In genomic region chr19:10730932-10731331, GRCh38 we compare ENCODE assay signal across 11 cellular contexts. TPM values are rescaled to one million over a fixed set of nuclear protein-coding genes. Genes with fewer than 3 reads are reported as not detected.
A peak's percentile ranks its signal among the peaks of the same experiment; 100 is the strongest.
DNase-seq lines count a peak whose midpoint lies in the region; ATAC-seq and TF ChIP-seq lines count a peak whose summit lies in the region.
"Had no signal": no experiment of that assay in that cellular context is flagged by ENCODE, and none has a peak within 500 bp of the region (broad histone marks: within the 10 kb centered on the region; RNA-seq: fewer than 3 reads in every experiment).

No MANE protein-coding gene starts in this region.

- TF ChIP-seq CTCF in left lung (IDR thresholded peaks at IDR 0.05) = no peak
- TF ChIP-seq CTCF in transverse colon (IDR thresholded peaks at IDR 0.05) = no peak

- CTCF ChIA-PET in activated naive CD4-positive, alpha-beta T cell treated with anti-CD3 and anti-CD28 coated beads for 36 hours (lab: Charles Lee) = interaction anchor here (0.9 to 1.4 kb wide), 3 partner anchors 11 to 63 kb away, joined by 3 to 4 read pairs (median 3); partner anchors contain the start of gene DNM2

- TF ChIP-seq EP300 in transverse colon (IDR thresholded peaks at IDR 0.05; ENCODE audit: low read depth) = no peak

- intact Hi-C loops in activated naive CD4-positive, alpha-beta T cell treated with anti-CD3 and anti-CD28 coated beads for 36 hours (cut with micrococcal nuclease) = loop anchor here (1.0 to 5.0 kb wide), 4 partner anchors 14 to 66 kb away; no protein-coding TSS in a partner anchor
- intact Hi-C loops in left lung (cut with DNase I) (no loop called here), transverse colon (cut with DNase I; ENCODE audit: low total_unique reads) (no loop called here)

- no peaks in the 10 kb centered on the region for H3K27me3 Mint-ChIP-seq in activated naive CD4-positive, alpha-beta T cell treated with anti-CD3 and anti-CD28 coated beads for 36 hours (ENCODE audit: low read depth)

- TF ChIP-seq POLR2A in transverse colon (IDR thresholded peaks at IDR 0.05) = no peak

- H3K4me3 Mint-ChIP-seq in activated naive CD4-positive, alpha-beta T cell treated with anti-CD3 and anti-CD28 coated beads for 36 hours = peak overlapping the region; percentile 52
- H3K4me3 Mint-ChIP-seq: HFFc6 had no signal

- H3K4me1 ChIP-seq in left lung (peaks cover 12 to 92% of the 10 kb centered on the region in 2 donors), transverse colon (peaks cover 26 to 96% (median 52%) of the 10 kb centered on the region in 4 donors)

- peak overlapping the region; percentile 84 for H3K27ac Mint-ChIP-seq in activated naive CD4-positive, alpha-beta T cell treated with anti-CD3 and anti-CD28 coated beads for 36 hours
- H3K27ac Mint-ChIP-seq: HFFc6 had no signal

- H3K4me1 Mint-ChIP-seq in activated naive CD4-positive, alpha-beta T cell treated with anti-CD3 and anti-CD28 coated beads for 36 hours (ENCODE audit: low read depth) = peaks cover 51% of the 10 kb centered on the region

- in situ Hi-C loops in transverse colon (cut with MboI; ENCODE audit: low pct_ligation_motif_present in 1 of 4, low pct_unique_long_range_greater_than_20kb in 1 of 4, low sequenced_read_pairs in 3 of 4) = no loop called here

- 83 to 100% methylated on average over 4 to 10 of the region's 12 CpGs for WGBS in transverse colon (ENCODE audit: low coverage in 1 of 2), 2 donors

- H3K27me3 ChIP-seq in left lung = no peaks in the 10 kb centered on the region
- H3K27me3 ChIP-seq in transverse colon = no peaks in the 10 kb centered on the region
- H3K27me3 ChIP-seq: sigmoid colon had no signal

- H3K27ac ChIP-seq in left lung = peak overlapping the region; percentile 76 to 92
- peak overlapping the region; percentile 66 to 88 (median 75) for H3K27ac ChIP-seq in transverse colon
- H3K27ac ChIP-seq: VCaP had no signal

- no peak for DNase-seq in activated naive CD4-positive, alpha-beta T cell treated with anti-CD3 and anti-CD28 coated beads for 36 hours
- no peak for DNase-seq in activated naive CD4-positive, alpha-beta T cell (lab: John Stamatoyannopoulos, UW)
- DNase-seq in amygdala (lab: John Stamatoyannopoulos, UW) (peak in 31 of 56 donors; percentile 15 to 73 (median 36)), left lung (no peak), transverse colon (no peak), NCI-H1436 treated with DMSO at 0.1 percent for 48 hours (lab: John Stamatoyannopoulos, UW) (no peak)
- DNase-seq in stimulated activated naive CD4-positive, alpha-beta T cell treated with Interleukin-2 at 50 U/mL for 16 hours (lab: John Stamatoyannopoulos, UW) = no peak
- DNase-seq: HFFc6 had no signal

- H3K4me3 ChIP-seq in left lung (no peak overlapping the region), transverse colon (no peak overlapping the region)
- H3K4me3 ChIP-seq: sigmoid colon had no signal

- no peaks in the 10 kb centered on the region for H3K9me3 Mint-ChIP-seq in activated naive CD4-positive, alpha-beta T cell treated with anti-CD3 and anti-CD28 coated beads for 36 hours
- H3K9me3 Mint-ChIP-seq: HFFc6 had no signal

- H3K36me3 ChIP-seq in left lung (no peaks in the 10 kb centered on the region), transverse colon (peaks cover 0 to 7% (median 0%) of the 10 kb centered on the region in 4 donors)
- H3K36me3 ChIP-seq: sigmoid colon had no signal

- no peaks in the 10 kb centered on the region for H3K9me3 ChIP-seq in left lung
- no peaks in the 10 kb centered on the region for H3K9me3 ChIP-seq in transverse colon
- H3K9me3 ChIP-seq: sigmoid colon had no signal

- H3K36me3 Mint-ChIP-seq in activated naive CD4-positive, alpha-beta T cell treated with anti-CD3 and anti-CD28 coated beads for 36 hours (ENCODE audit: low read depth) = peaks cover 7% of the 10 kb centered on the region

- peak; percentile 28 for ATAC-seq in left lung
- no peak for ATAC-seq in HG03457 (IDR thresholded peaks at IDR 0.05; ENCODE audit: unreplicated experiment)

RNA-seq across cellular contexts. Expression of gene DNM2, which starts 13.1 kb away (rescaled TPM):
- total RNA-seq in activated naive CD4-positive, alpha-beta T cell treated with anti-CD3 and anti-CD28 coated beads for 36 hours = 100 to 1,000 TPM; 144 to 148 TPM
- 100 to 1,000 TPM; 195 to 268 TPM for total RNA-seq in left lung
- total RNA-seq in transverse colon = 1,000 to 10,000 TPM in 1 of 4 donors, 100 to 1,000 TPM in 3; 469 to 1,152 (median 585) TPM

RNA-seq across cellular contexts. Expression of gene QTRT1, which starts 29.7 kb away (rescaled TPM):
- 10 to 100 TPM; 48.9 to 51.3 TPM for total RNA-seq in activated naive CD4-positive, alpha-beta T cell treated with anti-CD3 and anti-CD28 coated beads for 36 hours
- total RNA-seq in left lung (10 to 100 TPM; 29.0 to 40.9 TPM), transverse colon (100 to 1,000 TPM in 1 of 4 donors, 10 to 100 TPM in 3; 28.5 to 201 (median 39.9) TPM)

Comparison
In these comparisons a context has a peak if more than half of its experiments do, and no peak if none do; other contexts are left out.
1. DNase-seq: peak in amygdala (31 of 56); none in activated naive CD4-positive, alpha-beta T cell treated with anti-CD3 and anti-CD28 coated beads for 36 hours (single experiment), activated naive CD4-positive, alpha-beta T cell (0 of 4), left lung (0 of 2), transverse colon (single experiment), stimulated activated naive CD4-positive, alpha-beta T cell treated with Interleukin-2 at 50 U/mL for 16 hours (single experiment) and NCI-H1436 treated with DMSO at 0.1 percent for 48 hours (single experiment).